Comparison of ENCODE assay signal across 15 cellular contexts in the genomic region with DNA sequence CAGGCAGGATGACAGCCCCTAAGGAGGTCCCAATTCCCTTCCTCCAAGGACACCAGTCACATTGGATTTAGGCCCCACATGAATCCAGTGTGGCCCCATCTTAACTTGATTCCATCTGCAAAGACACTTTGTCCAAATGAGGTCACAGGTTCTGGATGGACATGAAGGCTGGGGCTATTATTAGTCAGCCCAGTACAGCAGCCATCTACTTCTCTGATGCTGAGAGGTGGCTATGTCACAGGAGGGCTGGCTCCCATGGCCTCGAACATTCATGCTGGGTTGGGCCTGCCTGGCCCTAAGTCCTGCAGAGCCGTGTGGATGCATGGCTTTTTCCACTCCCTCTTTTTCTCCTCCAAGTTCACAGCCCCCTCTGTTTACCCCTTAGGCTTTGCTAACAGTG. TPM values are rescaled to one million over a fixed set of nuclear protein-coding genes. Genes with fewer than 3 reads are reported as not detected.
A peak's percentile ranks its signal among the peaks of the same experiment; 100 is the strongest.
DNase-seq lines count a peak whose midpoint lies in the region; ATAC-seq, FAIRE-seq and TF ChIP-seq lines count a peak whose summit lies in the region.
"Had no signal": no experiment of that assay in that cellular context is flagged by ENCODE, and none has a peak within 500 bp of the region (broad histone marks: within the 10 kb centered on the region; RNA-seq: fewer than 3 reads in every experiment).

No MANE protein-coding gene starts in this region.

- TF ChIP-seq POLR2A in HepG2 (IDR thresholded peaks at IDR 0.05; ENCODE audit: insufficient read depth in 1 of 2, low read depth in 2 of 2, low read length in 2 of 2) (no peak), right lobe of liver (IDR thresholded peaks at IDR 0.05) (no peak)

- ATAC-seq in HepG2 = 0 out of 3 replicates have a peak, but pooled peaks have one; percentile 14
- ATAC-seq in right lobe of liver = no peak
- ATAC-seq in activated B cell treated with CpG ODN at 0.5 μM for 24 hours (ENCODE audit: low read depth) = no peak
- peak; percentile 43 to 84 (median 56) for ATAC-seq in psoas muscle
- no peak for ATAC-seq in HG02678 (IDR thresholded peaks at IDR 0.05; ENCODE audit: unreplicated experiment)
- ATAC-seq in esophagus mucosa = no peak
- ATAC-seq: HCT116 had no signal

- BruUV-seq in HepG2 (replicated peaks; lab: Mats Ljungman, UMichigan) = no TSS peak

- H3K4me1 Mint-ChIP-seq in activated B cell treated with CpG ODN at 0.5 μM for 24 hours = peaks cover 70% of the 10 kb centered on the region

- H3K27me3 ChIP-seq in HepG2 (ENCODE audit: control insufficient read depth in 1 of 2, insufficient read depth in 2 of 2, low read length in 2 of 2) (no peaks in the 10 kb centered on the region), right lobe of liver (no peaks in the 10 kb centered on the region), psoas muscle (ENCODE audit: insufficient read depth in 3 of 3, low read length in 2 of 3) (no peaks in the 10 kb centered on the region)
- H3K27me3 ChIP-seq: BE2C had no signal

- H3K27ac ChIP-seq in HepG2 (ENCODE audit: extremely low read length, insufficient read depth, low read length) = no peak overlapping the region
- no peak overlapping the region for H3K27ac ChIP-seq in right lobe of liver
- no peak overlapping the region for H3K27ac ChIP-seq in psoas muscle
- H3K27ac ChIP-seq: GM23248 had no signal

- in situ Hi-C loops in HepG2 (cut with HindIII; ENCODE audit: extremely low pct_ligation_motif_present, low pct_unique_long_range_greater_than_20kb) = no loop called here

- WGBS in HepG2 (ENCODE audit: low lambda C conversion rate) = 29% methylated on average over 1 of the region's 2 CpGs
- 60% methylated on average over 1 of the region's 2 CpGs for WGBS in right lobe of liver (ENCODE audit: insufficient coverage, low coverage, low lambda C conversion rate, missing lambda C conversion rate)
- 43 to 75% (median 50%) methylated on average over 2 of the region's 2 CpGs for WGBS in psoas muscle, 3 donors

- POLR2A ChIA-PET in HepG2 (lab: Yijun Ruan, JAX) (no interaction called here), activated B cell treated with CpG ODN at 0.5 μM for 24 hours (lab: Charles Lee) (interaction anchor here (1.2 kb wide), 1 partner anchor 36 kb away, joined by 4 read pairs; the partner anchor contains the start of gene SLC15A4)

- H3K4me3 Mint-ChIP-seq in activated B cell treated with CpG ODN at 0.5 μM for 24 hours = no peak overlapping the region
- H3K4me3 Mint-ChIP-seq: CD8-positive, alpha-beta memory T cell had no signal

- H3K27ac Mint-ChIP-seq in activated B cell treated with CpG ODN at 0.5 μM for 24 hours = peak overlapping the region; percentile 24

- no peaks in the 10 kb centered on the region for H3K9me3 Mint-ChIP-seq in activated B cell treated with CpG ODN at 0.5 μM for 24 hours

- CTCF ChIA-PET in HepG2 (lab: Yijun Ruan, JAX; ENCODE audit: low intra/inter-chr PET ratio, low total read pairs) = no interaction called here
- CTCF ChIA-PET in activated B cell treated with CpG ODN at 0.5 μM for 24 hours (lab: Charles Lee) = no interaction called here

- H3K4me1 ChIP-seq in HepG2 (ENCODE audit: insufficient read depth, low read length) = peaks cover 11% of the 10 kb centered on the region
- peaks cover 0 to 6% (median 0%) of the 10 kb centered on the region in 4 donors for H3K4me1 ChIP-seq in right lobe of liver
- H3K4me1 ChIP-seq in psoas muscle = no peaks in the 10 kb centered on the region
- H3K4me1 ChIP-seq: BE2C had no signal

- H3K4me2 ChIP-seq in HepG2 (ENCODE audit: low read depth, low read length) = no peak overlapping the region

- H3K79me2 ChIP-seq in HepG2 (ENCODE audit: insufficient read depth, low read length) = no peaks in the 10 kb centered on the region

- no peak overlapping the region for H2AFZ ChIP-seq in HepG2 (ENCODE audit: low read length)
- H2AFZ ChIP-seq: GM23248 had no signal

- H3K9ac ChIP-seq in HepG2 (ENCODE audit: insufficient read depth, low read depth, low read length) = no peak overlapping the region
- H3K9ac ChIP-seq: GM23248 had no signal

- no peak for FAIRE-seq in HepG2 (lab: Jason Lieb, UNC)
- FAIRE-seq: A204.1, H54 had no signal

- peaks cover 20% of the 10 kb centered on the region for H3K36me3 Mint-ChIP-seq in activated B cell treated with CpG ODN at 0.5 μM for 24 hours (ENCODE audit: low read depth)

- H4K20me1 ChIP-seq in HepG2 (ENCODE audit: insufficient read depth, low read length) = no peaks in the 10 kb centered on the region; the same call in 1 of the 2 replicates

- no peak for TF ChIP-seq EP300 in HepG2 (IDR thresholded peaks at IDR 0.05; ENCODE audit: low read depth in 2 of 2, low read length in 2 of 2)
- TF ChIP-seq EP300 in HepG2 (CRISPR knock-in tag; IDR thresholded peaks at IDR 0.05; ENCODE audit: borderline replicate concordance) = no peak

- H3K9me3 ChIP-seq in HepG2 (ENCODE audit: low read length) (no peaks in the 10 kb centered on the region), right lobe of liver (no peaks in the 10 kb centered on the region), psoas muscle (no peaks in the 10 kb centered on the region)
- H3K9me3 ChIP-seq: BE2C had no signal

- no peak for DNase-seq in HepG2 (ENCODE audit: low spot score)
- DNase-seq in right lobe of liver = no peak
- no peak for DNase-seq in activated B cell treated with CpG ODN at 0.5 μM for 24 hours
- no peak for DNase-seq in psoas muscle
- no peak for DNase-seq in KG1 (lab: John Stamatoyannopoulos, UW)
- DNase-seq: BE2C; CD8-positive, alpha-beta memory T cell; DMS53; GM23248; IMR-90 had no signal

- no peaks in the 10 kb centered on the region; a peak in 1 of 5 replicates for H3K36me3 ChIP-seq in HepG2 (replicated peaks in 1 of 2; ENCODE audit: control insufficient read depth in 1 of 2, insufficient read depth in 2 of 2, low read length in 2 of 2)
- H3K36me3 ChIP-seq in right lobe of liver = peaks cover 0 to 8% (median 4%) of the 10 kb centered on the region in 4 donors
- H3K36me3 ChIP-seq in psoas muscle (ENCODE audit: insufficient read depth in 1 of 2, low read depth in 1 of 2) = peaks cover 0 to 18% of the 10 kb centered on the region in 2 donors

- H3K4me3 ChIP-seq in HepG2 (replicated peaks in 1 of 3; ENCODE audit: insufficient read depth in 1 of 3, low read depth in 2 of 3, low read length in 3 of 3) (no peak overlapping the region), right lobe of liver (no peak overlapping the region), psoas muscle (no peak overlapping the region)
- H3K4me3 ChIP-seq: GM23248 had no signal

- H3K27me3 Mint-ChIP-seq in activated B cell treated with CpG ODN at 0.5 μM for 24 hours = no peaks in the 10 kb centered on the region

- intact Hi-C loops in HepG2 (cut with micrococcal nuclease; ENCODE audit: unreplicated experiment) = no loop called here
- intact Hi-C loops in right lobe of liver (cut with DNase I) = no loop called here
- intact Hi-C loops in activated B cell treated with CpG ODN at 0.5 μM for 24 hours (cut with micrococcal nuclease) = no loop called here
- intact Hi-C loops in psoas muscle (cut with DNase I) = loop anchor here (5.0 to 10.0 kb wide), 2 partner anchors 34 to 147 kb away; partner anchors contain the start of gene SLC15A4 (in 1 of the 2)

- TF ChIP-seq RAD21 in HepG2 (CRISPR knock-in tag; IDR thresholded peaks at IDR 0.05) = no peak

- TF ChIP-seq CTCF in HepG2 (CRISPR knock-in tag; IDR thresholded peaks at IDR 0.05) (no peak), right lobe of liver (IDR thresholded peaks at IDR 0.05) (no peak), activated B cell treated with CpG ODN at 0.5 μM for 24 hours (IDR thresholded peaks at IDR 0.05) (no peak), psoas muscle (IDR thresholded peaks at IDR 0.05) (no peak)

TF ChIP-seq in HepG2, 621 proteins besides CTCF, POLR2A, EP300 and RAD21 (continues in another document):
- TF ChIP-seq ZNF451 (CRISPR knock-in tag; IDR thresholded peaks at IDR 0.05) (no peak), ZNF224 (CRISPR knock-in tag; IDR thresholded peaks at IDR 0.05) (no peak)

RNA-seq across cellular contexts. Expression of gene SLC15A4, which starts 35.9 kb away (rescaled TPM):
- total RNA-seq in HepG2 (2016; rRNA removed; fragmentation: Illumina TruSeq; extraction: Trizol) (8.2 and 17.3 TPM in 2 replicates), right lobe of liver (10 to 100 TPM; 10.7 to 49.2 (median 25.5) TPM), activated B cell treated with CpG ODN at 0.5 μM for 24 hours (48.5 and 54.0 TPM in 2 replicates), psoas muscle (10 to 100 TPM; 21.9 to 54.0 (median 31.9) TPM), esophagus mucosa (12.8 TPM)
- 21.9 and 22.2 TPM in 2 replicates for total RNA-seq in HepG2 (2016; cell fraction: cytosol; rRNA removed; fragmentation: Illumina TruSeq; extraction: Trizol; ENCODE audit: low read depth)
- 8.5 and 19.3 TPM in 2 replicates for total RNA-seq in HepG2 (2016; cell fraction: insoluble cytoplasmic fraction; rRNA removed; fragmentation: Illumina TruSeq; extraction: Trizol)
- 11.6 and 11.8 TPM in 2 replicates for total RNA-seq in HepG2 (2016; cell fraction: membrane; rRNA removed; fragmentation: Illumina TruSeq; extraction: Trizol)
- 26.9 and 28.3 TPM in 2 replicates for total RNA-seq in HepG2 (2016; cell fraction: nucleus; rRNA removed; fragmentation: Illumina TruSeq; extraction: Trizol)
- polyA plus RNA-seq in HepG2 (2011; rRNA removed) (22.7 and 25.8 TPM in 2 replicates), psoas muscle (10 to 100 TPM; 26.9 to 39.7 (median 30.2) TPM)
- polyA plus RNA-seq in HepG2 (2011; cell fraction: cytosol; rRNA removed) = 15.4 and 23.5 TPM in 2 replicates
- polyA plus RNA-seq in HepG2 (2011; cell fraction: nucleus; rRNA removed) = 21.1 and 23.8 TPM in 2 replicates
- 13.2 and 17.3 TPM in 2 replicates for polyA plus RNA-seq in HepG2 (2012)
- 2.0 and 2.3 TPM in 2 replicates for polyA plus RNA-seq in HepG2 (2016; cell fraction: cytosol; fragmentation: Illumina TruSeq; extraction: Trizol; ENCODE audit: low read depth)
- polyA plus RNA-seq in HepG2 (2016; cell fraction: insoluble cytoplasmic fraction; fragmentation: Illumina TruSeq; extraction: Trizol; ENCODE audit: low read depth) = 6.8 and 7.6 TPM in 2 replicates
- polyA plus RNA-seq in HepG2 (2016; cell fraction: membrane; fragmentation: Illumina TruSeq; extraction: Trizol; ENCODE audit: low read depth) = 3.5 and 4.1 TPM in 2 replicates
- 28.4 and 32.6 TPM in 2 replicates for polyA plus RNA-seq in HepG2 (2016; cell fraction: nucleus; fragmentation: Illumina TruSeq; extraction: Trizol; ENCODE audit: insufficient read depth, low read depth)
- 47.4 and 97.4 TPM in 2 replicates for polyA minus RNA-seq in HepG2 (2011; rRNA and poly(A)+ RNA removed; ENCODE audit: low replicate concordance)
- 23.1 and 28.7 TPM in 2 replicates for polyA minus RNA-seq in HepG2 (2011; cell fraction: cytosol; rRNA and poly(A)+ RNA removed)
- polyA minus RNA-seq in HepG2 (2011; cell fraction: nucleus; rRNA and poly(A)+ RNA removed) = 45.4 and 58.3 TPM in 2 replicates

Comparison
In these comparisons a context has a peak if more than half of its experiments do, and no peak if none do; other contexts are left out.
1. ATAC-seq: peak in HepG2 (single experiment) and psoas muscle (4 of 4); none in right lobe of liver (0 of 4), activated B cell treated with CpG ODN at 0.5 μM for 24 hours (single experiment), HG02678 (single experiment) and esophagus mucosa (single experiment).
2. intact Hi-C loops: an anchor here in psoas muscle (5.0 to 10.0 kb wide); none called in HepG2, right lobe of liver and activated B cell treated with CpG ODN at 0.5 μM for 24 hours.